8 cellular contexts compared by ENCODE assay signal in the genomic region with DNA sequence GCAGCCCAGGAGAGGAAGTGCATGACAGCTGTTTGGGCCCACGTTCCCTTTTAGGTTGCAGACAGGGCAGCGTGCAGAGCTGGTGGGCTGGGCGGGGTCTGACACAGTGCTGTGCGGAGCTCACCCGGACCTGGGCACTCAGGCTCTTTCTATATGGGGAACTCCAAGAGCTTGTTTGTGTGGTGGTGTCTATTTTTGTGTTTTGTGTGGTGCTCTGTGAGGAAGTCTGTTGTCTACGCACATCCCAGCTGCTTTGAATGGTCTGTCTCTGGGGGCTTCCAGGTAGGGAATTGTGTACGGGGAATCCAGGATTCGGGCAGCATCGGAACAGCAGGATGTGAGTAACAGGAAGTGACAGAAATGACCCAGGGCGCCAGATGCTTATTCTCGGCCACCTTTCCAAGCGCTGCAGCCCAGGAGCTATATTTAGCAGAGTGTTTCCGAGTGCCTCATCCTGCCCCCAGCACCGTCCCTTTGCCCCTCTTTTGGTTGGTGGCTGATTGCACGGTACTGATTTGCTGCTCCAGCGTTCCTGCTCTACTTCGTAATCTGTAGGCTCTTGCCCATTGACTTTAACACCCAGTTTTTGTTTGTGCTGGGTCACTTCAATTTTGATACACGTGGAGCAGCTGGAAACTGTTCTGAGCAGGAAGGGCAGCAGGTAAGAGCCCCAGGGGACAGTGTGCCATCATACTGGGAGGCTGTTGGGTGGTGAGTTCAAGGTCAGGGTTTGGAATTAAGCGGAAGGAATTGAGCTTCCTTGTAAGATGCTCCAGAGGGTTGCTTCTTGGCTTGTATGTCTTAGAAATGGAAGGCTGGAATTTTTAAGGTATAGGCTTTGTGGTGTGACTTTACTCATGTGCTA.
DNase-seq lines count a peak whose midpoint lies in the region; ATAC-seq and TF ChIP-seq lines count a peak whose summit lies in the region.

No MANE protein-coding gene starts in this region.

- H3K27ac Mint-ChIP-seq in activated CD4-positive, alpha-beta memory T cell treated with anti-CD3 and anti-CD28 coated beads, Interleukin-2, amount 10 ng/mL, durations not matched to agents 7 days and 5 days = peak overlapping the region; percentile 99
- peak overlapping the region; percentile 8 for H3K27ac Mint-ChIP-seq in glutamatergic neuron (ENCODE audit: unreplicated experiment)

- H3K36me3 Mint-ChIP-seq in activated CD4-positive, alpha-beta memory T cell treated with anti-CD3 and anti-CD28 coated beads, Interleukin-2, amount 10 ng/mL, durations not matched to agents 7 days and 5 days (ENCODE audit: low read depth) = peaks cover 53% of the 10 kb centered on the region
- H3K36me3 Mint-ChIP-seq in glutamatergic neuron (ENCODE audit: unreplicated experiment) = no peaks in the 10 kb centered on the region

- TF ChIP-seq CTCF in glutamatergic neuron (IDR thresholded peaks at IDR 0.05; ENCODE audit: partially characterized antibody, unreplicated experiment) = no peak

- CTCF ChIA-PET in activated CD4-positive, alpha-beta memory T cell treated with anti-CD3 and anti-CD28 coated beads, Interleukin-2, amount 10 ng/mL, durations not matched to agents 7 days and 5 days (lab: Charles Lee) = interaction anchor here (1.0 to 3.0 kb wide), 8 partner anchors 9 to 65 kb away, joined by 3 to 31 read pairs (median 6); no protein-coding TSS in a partner anchor

- POLR2A ChIA-PET in activated CD4-positive, alpha-beta memory T cell treated with anti-CD3 and anti-CD28 coated beads, Interleukin-2, amount 10 ng/mL, durations not matched to agents 7 days and 5 days (lab: Charles Lee) = interaction anchor here (0.7 to 5.9 kb wide), 14 partner anchors 9 to 648 kb away, joined by 3 to 42 read pairs (median 4); no protein-coding TSS in a partner anchor

- peak; percentile 65 for DNase-seq in activated CD4-positive, alpha-beta memory T cell treated with anti-CD3 and anti-CD28 coated beads, Interleukin-2, amount 10 ng/mL, durations not matched to agents 7 days and 5 days
- no peak for DNase-seq in glutamatergic neuron
- DNase-seq in stimulated activated CD8-positive, alpha-beta memory T cell treated with anti-CD3 and anti-CD28 coated beads, Interleukin-2, amount 100 ng/mL, for 48 hours (ENCODE audit: low read depth in 2 of 2) = peak; percentile 36 to 43
- DNase-seq in KG1 (lab: John Stamatoyannopoulos, UW) = no peak
- DNase-seq in retina = no peak
- DNase-seq in putamen (ENCODE audit: low spot score) = no peak

- peaks cover 97% of the 10 kb centered on the region for H3K4me1 Mint-ChIP-seq in activated CD4-positive, alpha-beta memory T cell treated with anti-CD3 and anti-CD28 coated beads, Interleukin-2, amount 10 ng/mL, durations not matched to agents 7 days and 5 days
- H3K4me1 Mint-ChIP-seq in glutamatergic neuron (ENCODE audit: low read depth, unreplicated experiment) = peaks cover 17% of the 10 kb centered on the region

- ATAC-seq in GM19372 (IDR thresholded peaks at IDR 0.05; ENCODE audit: low read depth, unreplicated experiment) (peak; percentile 55), HG03460 (IDR thresholded peaks at IDR 0.05; ENCODE audit: unreplicated experiment) (peak; percentile 42)

- peak overlapping the region; percentile 76 for H3K4me3 Mint-ChIP-seq in activated CD4-positive, alpha-beta memory T cell treated with anti-CD3 and anti-CD28 coated beads, Interleukin-2, amount 10 ng/mL, durations not matched to agents 7 days and 5 days
- H3K4me3 Mint-ChIP-seq in glutamatergic neuron (ENCODE audit: unreplicated experiment) = no peak overlapping the region

- peaks cover 2% of the 10 kb centered on the region for H3K9me3 Mint-ChIP-seq in activated CD4-positive, alpha-beta memory T cell treated with anti-CD3 and anti-CD28 coated beads, Interleukin-2, amount 10 ng/mL, durations not matched to agents 7 days and 5 days
- H3K9me3 Mint-ChIP-seq in glutamatergic neuron (ENCODE audit: unreplicated experiment) = peaks cover 6% of the 10 kb centered on the region

- H3K27me3 Mint-ChIP-seq in activated CD4-positive, alpha-beta memory T cell treated with anti-CD3 and anti-CD28 coated beads, Interleukin-2, amount 10 ng/mL, durations not matched to agents 7 days and 5 days = no peaks in the 10 kb centered on the region
- H3K27me3 Mint-ChIP-seq in glutamatergic neuron (ENCODE audit: unreplicated experiment) = peaks cover 5% of the 10 kb centered on the region

Comparison
In these comparisons a context has a peak if more than half of its experiments do, and no peak if none do; other contexts are left out.
1. DNase-seq: peak in activated CD4-positive, alpha-beta memory T cell treated with anti-CD3 and anti-CD28 coated beads, Interleukin-2, amount 10 ng/mL, durations not matched to agents 7 days and 5 days (single experiment) and stimulated activated CD8-positive, alpha-beta memory T cell treated with anti-CD3 and anti-CD28 coated beads, Interleukin-2, amount 100 ng/mL, for 48 hours (2 of 2); none in glutamatergic neuron (single experiment), KG1 (single experiment), retina (single experiment) and putamen (single experiment).